Comparison of ENCODE assay signal across 1 cellular context in the genomic region with DNA sequence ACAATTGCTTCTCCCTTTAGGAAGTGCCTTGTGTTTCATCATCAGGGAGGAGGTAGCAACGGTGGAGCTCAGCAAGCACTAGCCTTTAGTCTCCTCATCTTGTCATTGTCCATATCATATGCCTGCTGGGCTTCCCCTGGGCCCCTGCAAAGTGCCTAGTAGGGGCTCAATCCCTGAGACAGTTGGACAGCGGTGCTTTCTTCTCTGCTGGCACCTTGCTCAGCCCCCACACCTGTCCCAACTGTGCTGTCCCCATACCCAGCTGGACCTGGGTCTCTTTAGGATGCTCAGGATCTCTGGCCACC.
TF ChIP-seq lines count a peak whose summit lies in the region.

No MANE protein-coding gene starts in this region.

TF ChIP-seq in HepG2, 621 proteins besides CTCF, POLR2A, EP300 and RAD21:
- no peak for TF ChIP-seq PCBP1 (IDR thresholded peaks at IDR 0.05; ENCODE audit: borderline replicate concordance, low read depth, low read length)
- no peak for TF ChIP-seq RAD51 (IDR thresholded peaks at IDR 0.05; ENCODE audit: borderline replicate concordance)
- TF ChIP-seq HIC2 (CRISPR knock-in tag; IDR thresholded peaks at IDR 0.05; ENCODE audit: low read depth), result no peak
- TF ChIP-seq, protein P1, sequence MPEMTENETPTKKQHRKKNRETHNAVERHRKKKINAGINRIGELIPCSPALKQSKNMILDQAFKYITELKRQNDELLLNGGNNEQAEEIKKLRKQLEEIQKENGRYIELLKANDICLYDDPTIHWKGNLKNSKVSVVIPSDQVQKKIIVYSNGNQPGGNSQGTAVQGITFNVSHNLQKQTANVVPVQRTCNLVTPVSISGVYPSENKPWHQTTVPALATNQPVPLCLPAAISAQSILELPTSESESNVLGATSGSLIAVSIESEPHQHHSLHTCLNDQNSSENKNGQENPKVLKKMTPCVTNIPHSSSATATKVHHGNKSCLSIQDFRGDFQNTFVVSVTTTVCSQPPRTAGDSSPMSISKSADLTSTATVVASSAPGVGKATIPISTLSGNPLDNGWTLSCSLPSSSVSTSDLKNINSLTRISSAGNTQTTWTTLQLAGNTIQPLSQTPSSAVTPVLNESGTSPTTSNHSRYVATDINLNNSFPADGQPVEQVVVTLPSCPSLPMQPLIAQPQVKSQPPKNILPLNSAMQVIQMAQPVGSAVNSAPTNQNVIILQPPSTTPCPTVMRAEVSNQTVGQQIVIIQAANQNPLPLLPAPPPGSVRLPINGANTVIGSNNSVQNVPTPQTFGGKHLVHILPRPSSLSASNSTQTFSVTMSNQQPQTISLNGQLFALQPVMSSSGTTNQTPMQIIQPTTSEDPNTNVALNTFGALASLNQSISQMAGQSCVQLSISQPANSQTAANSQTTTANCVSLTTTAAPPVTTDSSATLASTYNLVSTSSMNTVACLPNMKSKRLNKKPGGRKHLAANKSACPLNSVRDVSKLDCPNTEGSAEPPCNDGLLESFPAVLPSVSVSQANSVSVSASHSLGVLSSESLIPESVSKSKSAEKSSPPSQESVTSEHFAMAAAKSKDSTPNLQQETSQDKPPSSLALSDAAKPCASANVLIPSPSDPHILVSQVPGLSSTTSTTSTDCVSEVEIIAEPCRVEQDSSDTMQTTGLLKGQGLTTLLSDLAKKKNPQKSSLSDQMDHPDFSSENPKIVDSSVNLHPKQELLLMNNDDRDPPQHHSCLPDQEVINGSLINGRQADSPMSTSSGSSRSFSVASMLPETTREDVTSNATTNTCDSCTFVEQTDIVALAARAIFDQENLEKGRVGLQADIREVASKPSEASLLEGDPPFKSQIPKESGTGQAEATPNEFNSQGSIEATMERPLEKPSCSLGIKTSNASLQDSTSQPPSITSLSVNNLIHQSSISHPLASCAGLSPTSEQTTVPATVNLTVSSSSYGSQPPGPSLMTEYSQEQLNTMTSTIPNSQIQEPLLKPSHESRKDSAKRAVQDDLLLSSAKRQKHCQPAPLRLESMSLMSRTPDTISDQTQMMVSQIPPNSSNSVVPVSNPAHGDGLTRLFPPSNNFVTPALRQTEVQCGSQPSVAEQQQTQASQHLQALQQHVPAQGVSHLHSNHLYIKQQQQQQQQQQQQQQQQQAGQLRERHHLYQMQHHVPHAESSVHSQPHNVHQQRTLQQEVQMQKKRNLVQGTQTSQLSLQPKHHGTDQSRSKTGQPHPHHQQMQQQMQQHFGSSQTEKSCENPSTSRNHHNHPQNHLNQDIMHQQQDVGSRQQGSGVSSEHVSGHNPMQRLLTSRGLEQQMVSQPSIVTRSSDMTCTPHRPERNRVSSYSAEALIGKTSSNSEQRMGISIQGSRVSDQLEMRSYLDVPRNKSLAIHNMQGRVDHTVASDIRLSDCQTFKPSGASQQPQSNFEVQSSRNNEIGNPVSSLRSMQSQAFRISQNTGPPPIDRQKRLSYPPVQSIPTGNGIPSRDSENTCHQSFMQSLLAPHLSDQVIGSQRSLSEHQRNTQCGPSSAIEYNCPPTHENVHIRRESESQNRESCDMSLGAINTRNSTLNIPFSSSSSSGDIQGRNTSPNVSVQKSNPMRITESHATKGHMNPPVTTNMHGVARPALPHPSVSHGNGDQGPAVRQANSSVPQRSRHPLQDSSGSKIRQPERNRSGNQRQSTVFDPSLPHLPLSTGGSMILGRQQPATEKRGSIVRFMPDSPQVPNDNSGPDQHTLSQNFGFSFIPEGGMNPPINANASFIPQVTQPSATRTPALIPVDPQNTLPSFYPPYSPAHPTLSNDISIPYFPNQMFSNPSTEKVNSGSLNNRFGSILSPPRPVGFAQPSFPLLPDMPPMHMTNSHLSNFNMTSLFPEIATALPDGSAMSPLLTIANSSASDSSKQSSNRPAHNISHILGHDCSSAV (CRISPR knock-in tag; IDR thresholded peaks at IDR 0.05; ENCODE audit: borderline replicate concordance), result no peak
- no peak for TF ChIP-seq NFE2 (CRISPR knock-in tag; IDR thresholded peaks at IDR 0.05)
- TF ChIP-seq ZNF281 (CRISPR knock-in tag; IDR thresholded peaks at IDR 0.05; ENCODE audit: borderline replicate concordance), result no peak
- TF ChIP-seq ELF3 (CRISPR knock-in tag; IDR thresholded peaks at IDR 0.05), result no peak
- TF ChIP-seq ZNF496 (CRISPR knock-in tag; IDR thresholded peaks at IDR 0.05; ENCODE audit: insufficient replicate concordance), result no peak
- no peak for TF ChIP-seq ZNF546 (CRISPR knock-in tag; conservative IDR thresholded peaks at IDR 0.05)
- no peak for TF ChIP-seq SOX6 (IDR thresholded peaks at IDR 0.05)
- no peak for TF ChIP-seq SOX6 (CRISPR knock-in tag; IDR thresholded peaks at IDR 0.05)
- no peak for TF ChIP-seq ZSCAN9 (CRISPR knock-in tag; IDR thresholded peaks at IDR 0.05; ENCODE audit: borderline replicate concordance)
- TF ChIP-seq NR2C2 (CRISPR knock-in tag; IDR thresholded peaks at IDR 0.05; ENCODE audit: borderline replicate concordance), result no peak
- TF ChIP-seq GTF3A (CRISPR knock-in tag; conservative IDR thresholded peaks at IDR 0.05), result no peak
- TF ChIP-seq MNT (IDR thresholded peaks at IDR 0.05), result no peak
- TF ChIP-seq, protein P2, sequence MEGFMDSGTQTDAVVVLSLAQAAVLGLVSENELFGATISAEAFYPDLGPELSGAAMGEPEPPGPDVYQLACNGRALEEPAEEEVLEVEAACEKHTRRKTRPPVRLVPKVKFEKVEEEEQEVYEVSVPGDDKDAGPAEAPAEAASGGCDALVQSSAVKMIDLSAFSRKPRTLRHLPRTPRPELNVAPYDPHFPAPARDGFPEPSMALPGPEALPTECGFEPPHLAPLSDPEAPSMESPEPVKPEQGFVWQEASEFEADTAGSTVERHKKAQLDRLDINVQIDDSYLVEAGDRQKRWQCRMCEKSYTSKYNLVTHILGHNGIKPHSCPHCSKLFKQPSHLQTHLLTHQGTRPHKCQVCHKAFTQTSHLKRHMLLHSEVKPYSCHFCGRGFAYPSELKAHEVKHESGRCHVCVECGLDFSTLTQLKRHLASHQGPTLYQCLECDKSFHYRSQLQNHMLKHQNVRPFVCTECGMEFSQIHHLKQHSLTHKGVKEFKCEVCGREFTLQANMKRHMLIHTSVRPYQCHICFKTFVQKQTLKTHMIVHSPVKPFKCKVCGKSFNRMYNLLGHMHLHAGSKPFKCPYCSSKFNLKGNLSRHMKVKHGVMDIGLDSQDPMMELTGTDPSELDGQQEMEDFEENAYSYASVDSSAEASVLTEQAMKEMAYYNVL (CRISPR knock-in tag; IDR thresholded peaks at IDR 0.05; ENCODE audit: borderline replicate concordance), result no peak
- no peak for TF ChIP-seq IRF9 (CRISPR knock-in tag; IDR thresholded peaks at IDR 0.05; ENCODE audit: borderline replicate concordance)
- no peak for TF ChIP-seq ATF7-NPFF (CRISPR knock-in tag; IDR thresholded peaks at IDR 0.05; ENCODE audit: low read depth)
- no peak for TF ChIP-seq THYN1 (CRISPR knock-in tag; IDR thresholded peaks at IDR 0.05; ENCODE audit: borderline replicate concordance, low read depth)
